In the genomic region with DNA sequence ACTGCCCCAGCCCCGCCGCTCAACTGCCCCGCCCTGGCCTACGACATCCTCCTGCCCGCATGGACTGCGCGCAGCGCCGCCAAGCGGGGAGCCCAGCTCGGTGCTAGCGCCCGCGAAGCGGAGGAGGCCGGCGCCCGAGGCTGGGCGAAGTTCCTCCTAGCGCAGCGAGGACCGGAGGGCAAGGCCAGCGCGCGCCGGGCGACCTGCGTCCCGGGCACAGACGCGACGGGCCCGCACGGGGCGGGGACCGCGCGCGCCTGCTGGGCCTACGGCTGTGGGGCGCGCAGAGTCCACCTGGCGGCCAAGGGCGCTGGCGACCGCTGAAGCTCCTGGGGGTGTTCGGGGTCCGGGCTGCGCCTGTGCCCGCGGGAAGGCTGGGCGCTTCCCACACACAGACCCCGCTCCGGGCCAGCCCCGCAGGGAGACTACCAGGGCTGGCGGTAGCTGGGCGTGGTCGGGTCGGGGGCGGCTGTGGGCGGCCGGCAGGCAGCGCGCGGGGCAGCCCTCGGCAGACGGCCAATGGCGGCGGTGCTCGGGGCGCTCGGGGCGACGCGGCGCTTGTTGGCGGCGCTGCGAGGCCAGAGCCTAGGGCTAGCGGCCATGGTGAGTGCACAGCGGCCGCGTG, we compare ENCODE assay signal across 8 cellular contexts. TPM values are rescaled to one million over a fixed set of nuclear protein-coding genes. Genes with fewer than 3 reads are reported as not detected.
A peak's percentile ranks its signal among the peaks of the same experiment; 100 is the strongest.
DNase-seq lines count a peak whose midpoint lies in the region; ATAC-seq and TF ChIP-seq lines count a peak whose summit lies in the region.

A gene (plus strand): TSS at position 511 of the 625 bp plus-strand sequence. CDS start 9 bp downstream, at position 520.

- peak; percentile 71 for ATAC-seq in HG02870 (IDR thresholded peaks at IDR 0.05; ENCODE audit: unreplicated experiment)
- ATAC-seq in T-cell (replicated peaks in 1 of 4), result peak; percentile 85 to 90 (median 86)

- H3K4me1 Mint-ChIP-seq in T-cell (peaks cover 6 to 11% (median 6%) of the 10 kb centered on the region in 3 donors), progenitor cell of endocrine pancreas (ENCODE audit: low read depth) (peaks cover 2% of the 10 kb centered on the region)

- peak; percentile 90 for DNase-seq in GM13977 (ENCODE audit: low spot score)
- DNase-seq in NCI-H146 (lab: John Stamatoyannopoulos, UW), result peak; percentile 89
- DNase-seq in T-cell, result peak; percentile 82 to 94 (median 88)
- DNase-seq in left ventricle myocardium inferior, result peak; percentile 92
- peak; percentile 93 for DNase-seq in progenitor cell of endocrine pancreas (ENCODE audit: low spot score, unreplicated experiment)
- peak; percentile 90 for DNase-seq in ureter (ENCODE audit: low spot score)

- H3K27ac ChIP-seq in adipose tissue (ENCODE audit: low read depth, low read length) (peak within 1 kb of the TSS; percentile 81), left ventricle myocardium inferior (replicated peaks) (peak within 1 kb of the TSS; percentile 99)

- CTCF ChIA-PET in T-cell (lab: Charles Lee), result interaction anchor here (0.6 to 1.9 kb wide), 11 partner anchors 31 to 291 kb away, joined by 3 to 12 read pairs (median 5); a partner anchor contains a TSS

- H3K27ac Mint-ChIP-seq in T-cell (peak within 1 kb of the TSS; percentile 98 to 99), progenitor cell of endocrine pancreas (peak within 1 kb of the TSS; percentile 98)

- H3K27me3 Mint-ChIP-seq in T-cell (no peaks in the 10 kb centered on the region), progenitor cell of endocrine pancreas (no peaks in the 10 kb centered on the region)

- intact Hi-C loops in left ventricle myocardium inferior (cut with micrococcal nuclease), result no loop called here

- H3K36me3 ChIP-seq in left ventricle myocardium inferior, result peaks cover under 1% of the 10 kb centered on the region

- peak; percentile 98 for TF ChIP-seq CTCF in GM13977 (IDR thresholded peaks at IDR 0.05; ENCODE audit: extremely low read depth, insufficient read depth, missing control alignments)
- peak; percentile 94 for TF ChIP-seq CTCF in left ventricle myocardium inferior (IDR thresholded peaks at IDR 0.05; ENCODE audit: borderline replicate concordance)
- TF ChIP-seq CTCF in progenitor cell of endocrine pancreas (IDR thresholded peaks at IDR 0.05; ENCODE audit: unreplicated experiment), result peak; percentile 83

- peak within 1 kb of the TSS; percentile 79 for H3K4me3 ChIP-seq in left ventricle myocardium inferior

- WGBS in adipose tissue, 3 donors, result 0% methylated on average over 64 to 83 of the region's 83 CpGs

- no peaks in the 10 kb centered on the region for H3K9me3 ChIP-seq in left ventricle myocardium inferior (replicated peaks)

- no peaks in the 10 kb centered on the region for H3K27me3 ChIP-seq in left ventricle myocardium inferior (ENCODE audit: low read depth)

- POLR2A ChIA-PET in T-cell (lab: Charles Lee), result interaction anchor here in 1 of 2 donors (0.6 to 1.5 kb wide), 4 partner anchors 38 to 191 kb away, joined by 3 to 12 read pairs (median 4); a partner anchor contains a TSS

- in situ Hi-C loops in GM13977 (cut with MboI; ENCODE audit: low pct_unique_long_range_greater_than_20kb, low sequenced_read_pairs, unreplicated experiment), result loop anchor here (10.0 kb wide), 1 partner anchor 140 kb away; no protein-coding TSS in a partner anchor

- H3K9me3 Mint-ChIP-seq in T-cell (no peaks in the 10 kb centered on the region), progenitor cell of endocrine pancreas (ENCODE audit: low read depth) (no peaks in the 10 kb centered on the region)

- H3K4me3 Mint-ChIP-seq in T-cell (peak within 1 kb of the TSS; percentile 85 to 91 (median 85)), progenitor cell of endocrine pancreas (ENCODE audit: low read depth) (peak within 1 kb of the TSS; percentile 91)

- H3K36me3 Mint-ChIP-seq in T-cell (peaks cover 4% of the 10 kb centered on the region), progenitor cell of endocrine pancreas (ENCODE audit: insufficient read depth) (peaks cover 7% of the 10 kb centered on the region)

- H3K4me1 ChIP-seq in left ventricle myocardium inferior, result peaks cover 18% of the 10 kb centered on the region

RNA-seq across cellular contexts. Expression of the gene that starts here (rescaled TPM):
- total RNA-seq in T-cell, result 10 to 100 TPM in 4 of 5 donors, 1 to 10 TPM in 1; 9.2 to 15.3 (median 11.8) TPM
- 1 to 10 TPM; 5.1 to 7.9 (median 6.1) TPM for polyA plus RNA-seq in adipose tissue
- total RNA-seq in left ventricle myocardium inferior, result 26.3 TPM
- total RNA-seq in progenitor cell of endocrine pancreas, result 18.6 and 18.8 TPM in 2 replicates
- 13.8 TPM for total RNA-seq in ureter

Comparison
In these comparisons a context has a peak if more than half of its experiments do, and no peak if none do; other contexts are left out.
1. Peak in every context shown above with its lines: DNase-seq, ATAC-seq, H3K4me3 ChIP-seq and H3K27ac ChIP-seq.